ENCODE assay signal across 2 cellular contexts in the genomic region with DNA sequence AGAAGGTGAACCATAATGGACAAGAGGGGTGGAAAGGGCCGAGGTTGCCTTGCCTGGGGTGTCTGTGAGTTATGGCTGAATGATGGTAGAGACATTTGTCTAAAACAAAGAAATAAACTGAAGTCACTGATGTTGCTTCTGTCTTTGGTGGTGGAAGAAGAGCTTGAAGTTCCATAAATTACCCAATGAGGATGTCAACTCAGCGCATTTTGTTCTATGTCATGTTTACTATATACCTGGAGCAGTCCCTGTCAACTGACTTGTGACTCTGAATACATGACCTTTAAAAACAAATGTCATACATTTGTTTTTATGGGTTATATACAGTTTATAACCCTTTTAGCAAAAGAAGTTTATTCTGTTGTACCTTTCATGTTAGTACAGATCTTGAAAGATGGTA.
A peak's percentile ranks its signal among the peaks of the same experiment; 100 is the strongest.
TF ChIP-seq lines count a peak whose summit lies in the region.

No MANE protein-coding gene starts in this region.

TF ChIP-seq in HepG2, 621 proteins besides CTCF, POLR2A, EP300 and RAD21:
- TF ChIP-seq MAFK (conservative IDR thresholded peaks at IDR 0.05 in 1 of 2, IDR thresholded peaks at IDR 0.05 in 1 of 2; ENCODE audit: low read length in 2 of 2) (peak; percentile 69 to 79), MAFF (IDR thresholded peaks at IDR 0.05; ENCODE audit: low read depth, low read length) (peak; percentile 61), PLRG1 (conservative IDR thresholded peaks at IDR 0.05) (no peak), ZNF672 (CRISPR knock-in tag; IDR thresholded peaks at IDR 0.05) (no peak)
- TF ChIP-seq, protein P1, sequence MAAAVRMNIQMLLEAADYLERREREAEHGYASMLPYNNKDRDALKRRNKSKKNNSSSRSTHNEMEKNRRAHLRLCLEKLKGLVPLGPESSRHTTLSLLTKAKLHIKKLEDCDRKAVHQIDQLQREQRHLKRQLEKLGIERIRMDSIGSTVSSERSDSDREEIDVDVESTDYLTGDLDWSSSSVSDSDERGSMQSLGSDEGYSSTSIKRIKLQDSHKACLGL (CRISPR knock-in tag; IDR thresholded peaks at IDR 0.05), result no peak
TF ChIP-seq in HepG2: peak in this region for 2.

TF ChIP-seq in neural cell, 6 proteins besides CTCF, POLR2A, EP300 and RAD21:
- no peak for TF ChIP-seq SMC3 (conservative IDR thresholded peaks at IDR 0.05; ENCODE audit: poor library complexity)
